ENCODE assay signal across 8 cellular contexts in genomic region chr22:19834599-19834998, GRCh38.
"Had no signal": no experiment of that assay in that cellular context is flagged by ENCODE, and none has a peak within 500 bp of the region (broad histone marks: within the 10 kb centered on the region; RNA-seq: fewer than 3 reads in every experiment).

No MANE protein-coding gene starts in this region.

- H3K9me3 Mint-ChIP-seq: GM23338, H9 had no signal

- ATAC-seq: GM23338 had no signal

- FAIRE-seq: H1, H54, HTR-8/SVneo had no signal

- H3K4me1 Mint-ChIP-seq: GM23338, H9 had no signal

- H3K27ac Mint-ChIP-seq: GM23338, H9 had no signal

- H3K4me3 ChIP-seq: GM23338 had no signal

- H3K4me3 Mint-ChIP-seq: GM23338, H9 had no signal

- H2AFZ ChIP-seq: GM23338 had no signal

- DNase-seq: H9, HCEC 1CT, IMR-90, KBM-7 had no signal

- H3K4me2 ChIP-seq: GM23338 had no signal
